In genomic region chr10:111078505-111079185, GRCh38 we compare ENCODE assay signal across 14 cellular contexts. TPM values are rescaled to one million over a fixed set of nuclear protein-coding genes. Genes with fewer than 3 reads are reported as not detected.
A peak's percentile ranks its signal among the peaks of the same experiment; 100 is the strongest.
DNase-seq lines count a peak whose midpoint lies in the region; ATAC-seq and TF ChIP-seq lines count a peak whose summit lies in the region.
"Had no signal": no experiment of that assay in that cellular context is flagged by ENCODE, and none has a peak within 500 bp of the region (broad histone marks: within the 10 kb centered on the region; RNA-seq: fewer than 3 reads in every experiment).

No MANE protein-coding gene starts in this region.

- peak overlapping the region; percentile 52 for H3K4me3 Mint-ChIP-seq in activated T-helper 17 cell treated with anti-CD3 and anti-CD28 coated beads, Interleukin-2, amount 50 U/mL, for 72 hours

- no peak overlapping the region for H2AFZ ChIP-seq in smooth muscle cell (ENCODE audit: low read depth)

- peak overlapping the region; percentile 92 for H3K4me2 ChIP-seq in smooth muscle cell

- H3K4me1 ChIP-seq in smooth muscle cell (ENCODE audit: low read depth) = peaks cover 5% of the 10 kb centered on the region

- H3K36me3 ChIP-seq in smooth muscle cell (ENCODE audit: low read depth) = no peaks in the 10 kb centered on the region

- peak overlapping the region; percentile 60 for H3K4me3 ChIP-seq in smooth muscle cell

- DNase-seq in NCI-H82 (lab: John Stamatoyannopoulos, UW) (peak; percentile 32), NCI-H82 treated with DMSO at 0.1 percent for 48 hours (lab: John Stamatoyannopoulos, UW; ENCODE audit: unreplicated experiment) (no peak), islet precursor cell (peak; percentile 45), smooth muscle cell (lab: John Stamatoyannopoulos, UW; ENCODE audit: unreplicated experiment) (no peak), MV-4-11 (lab: John Stamatoyannopoulos, UW) (no peak), left lobe of liver (ENCODE audit: low spot score) (no peak), amniotic stem cell (lab: John Stamatoyannopoulos, UW) (no peak)
- DNase-seq: aorta; DND-41; Karpas-422; PC-3; stimulated activated CD4-positive, alpha-beta T cell treated with anti-CD3 and anti-CD28 coated beads, Interleukin-1b, Interleukin-23, amount 100 ng/mL, for 48 hours had no signal

- H3K9me3 ChIP-seq in smooth muscle cell (replicated peaks; ENCODE audit: low read depth) = no peaks in the 10 kb centered on the region

- WGBS in smooth muscle cell (ENCODE audit: low lambda C conversion rate) = 17% methylated on average over 82 of the region's 104 CpGs

- H3K27me3 Mint-ChIP-seq in activated T-helper 17 cell treated with anti-CD3 and anti-CD28 coated beads, Interleukin-2, amount 50 U/mL, for 72 hours = peaks cover 43% of the 10 kb centered on the region

- H3K27ac ChIP-seq in smooth muscle cell (ENCODE audit: low read depth) = no peak overlapping the region

- H3K36me3 Mint-ChIP-seq in activated T-helper 17 cell treated with anti-CD3 and anti-CD28 coated beads, Interleukin-2, amount 50 U/mL, for 72 hours (ENCODE audit: low read depth) = peaks cover 11% of the 10 kb centered on the region

- no peaks in the 10 kb centered on the region for H3K79me2 ChIP-seq in smooth muscle cell (ENCODE audit: low read depth)

- H3K9ac ChIP-seq in smooth muscle cell (ENCODE audit: low read depth) = no peak overlapping the region

- ATAC-seq in activated T-helper 17 cell treated with anti-CD3 and anti-CD28 coated beads, Interleukin-2, amount 50 U/mL, for 72 hours (replicated peaks) = no peak
- ATAC-seq in left lobe of liver = no peak
- ATAC-seq: PC-3 had no signal

- H3K27ac Mint-ChIP-seq in activated T-helper 17 cell treated with anti-CD3 and anti-CD28 coated beads, Interleukin-2, amount 50 U/mL, for 72 hours = no peak overlapping the region

- H3F3A ChIP-seq in smooth muscle cell (ENCODE audit: low read depth) = no peaks in the 10 kb centered on the region

- TF ChIP-seq CTCF in smooth muscle cell (IDR thresholded peaks at IDR 0.05; ENCODE audit: borderline replicate concordance, insufficient read depth, poor library complexity, severe bottlenecking) = no peak

- H3K9me3 Mint-ChIP-seq in activated T-helper 17 cell treated with anti-CD3 and anti-CD28 coated beads, Interleukin-2, amount 50 U/mL, for 72 hours = no peaks in the 10 kb centered on the region

- no peaks in the 10 kb centered on the region for H3K4me1 Mint-ChIP-seq in activated T-helper 17 cell treated with anti-CD3 and anti-CD28 coated beads, Interleukin-2, amount 50 U/mL, for 72 hours

- H3K27me3 ChIP-seq in smooth muscle cell (ENCODE audit: low read depth) = peaks cover 76% of the 10 kb centered on the region

- no peaks in the 10 kb centered on the region for H4K20me1 ChIP-seq in smooth muscle cell (ENCODE audit: low read depth)

RNA-seq across cellular contexts. Expression of gene ADRA2A, which starts 1.8 kb away (rescaled TPM):
- total RNA-seq in activated T-helper 17 cell treated with anti-CD3 and anti-CD28 coated beads, Interleukin-2, amount 50 U/mL, for 72 hours = not detected
- total RNA-seq in smooth muscle cell = 0.67 and 1.6 TPM in 2 replicates
- 1.5 and 3.8 TPM in 2 replicates for polyA plus RNA-seq in smooth muscle cell
- total RNA-seq in left lobe of liver = 0.53 TPM
- total RNA-seq: PC-3; T-helper 2 cell treated with Interferon-gamma antibody and Interleukin-4, amounts not matched to agents 100 ng/mL and 5 ng/mL, for 36 hours had no signal

Comparison
In these comparisons a context has a peak if more than half of its experiments do, and no peak if none do; other contexts are left out.
1. DNase-seq: peak in NCI-H82 (single experiment) and islet precursor cell (single experiment); none in NCI-H82 treated with DMSO at 0.1 percent for 48 hours (single experiment), smooth muscle cell (single experiment), MV-4-11 (single experiment), left lobe of liver (single experiment) and amniotic stem cell (single experiment).